In genomic region chr18:45688113-45688512, GRCh38 we compare ENCODE assay signal across 14 cellular contexts. TPM values are rescaled to one million over a fixed set of nuclear protein-coding genes. Genes with fewer than 3 reads are reported as not detected.
DNase-seq lines count a peak whose midpoint lies in the region; ATAC-seq, FAIRE-seq and TF ChIP-seq lines count a peak whose summit lies in the region.
"Had no signal": no experiment of that assay in that cellular context is flagged by ENCODE, and none has a peak within 500 bp of the region (broad histone marks: within the 10 kb centered on the region; RNA-seq: fewer than 3 reads in every experiment).

No MANE protein-coding gene starts in this region.

- H3K9me3 ChIP-seq in CD8-positive, alpha-beta T cell (ENCODE audit: low read length), result no peaks in the 10 kb centered on the region
- no peaks in the 10 kb centered on the region for H3K9me3 ChIP-seq in small intestine (ENCODE audit: control insufficient read depth, low read depth)

- H3K27me3 Mint-ChIP-seq in CD8-positive, alpha-beta T cell (ENCODE audit: low read depth), result no peaks in the 10 kb centered on the region
- H3K27me3 Mint-ChIP-seq in activated naive CD8-positive, alpha-beta T cell treated with anti-CD3 and anti-CD28 coated beads for 36 hours, result peaks cover 14% of the 10 kb centered on the region
- no peaks in the 10 kb centered on the region for H3K27me3 Mint-ChIP-seq in natural killer cell treated with Interleukin-12 subunit alpha and Interleukin-12 subunit beta and Interleukin-15 and Interleukin-18, amount 100 ng/mL, for 72 hours
- H3K27me3 Mint-ChIP-seq in WTC11 (ENCODE audit: low read depth), result no peaks in the 10 kb centered on the region; the same call in 1 of the 2 replicates

- H3K27ac ChIP-seq in CD8-positive, alpha-beta T cell (ENCODE audit: low read depth, low read length), result peak overlapping the region; percentile 47
- H3K27ac ChIP-seq in KMS-11 (peak overlapping the region; percentile 79), small intestine (ENCODE audit: low read depth in 1 of 2, low read length in 1 of 2) (peak overlapping the region in 1 of 2 donors; percentile 59)

- H3K27me3 ChIP-seq in CD8-positive, alpha-beta T cell (ENCODE audit: insufficient read depth, low read length), result no peaks in the 10 kb centered on the region
- H3K27me3 ChIP-seq in KMS-11 (ENCODE audit: insufficient read depth, low read depth) (no peaks in the 10 kb centered on the region), small intestine (ENCODE audit: control insufficient read depth in 2 of 2, insufficient read depth in 2 of 2, low read length in 2 of 2) (no peaks in the 10 kb centered on the region)

- H3K4me3 ChIP-seq in CD8-positive, alpha-beta T cell (ENCODE audit: low read depth, low read length), result peak overlapping the region; percentile 53
- H3K4me3 ChIP-seq in KMS-11 (IDR thresholded peaks at IDR 0.05; ENCODE audit: insufficient read depth, low read depth, low read length), result no peak overlapping the region
- H3K4me3 ChIP-seq in small intestine (ENCODE audit: low read depth in 1 of 2, low read length in 2 of 2), result no peak overlapping the region

- POLR2A ChIA-PET in CD8-positive, alpha-beta T cell (lab: Charles Lee), result interaction anchor here (0.7 to 4.8 kb wide), 7 partner anchors 23 to 188 kb away, joined by 3 to 53 read pairs (median 3); no protein-coding TSS in a partner anchor
- POLR2A ChIA-PET in WTC11 (lab: Charles Lee), result no interaction called here

- H3K36me3 ChIP-seq in CD8-positive, alpha-beta T cell (ENCODE audit: insufficient read depth, low read length), result no peaks in the 10 kb centered on the region
- H3K36me3 ChIP-seq in KMS-11 (ENCODE audit: insufficient read depth) (no peaks in the 10 kb centered on the region), small intestine (ENCODE audit: control insufficient read depth in 2 of 2, insufficient read depth in 2 of 2, low read length in 2 of 2) (no peaks in the 10 kb centered on the region)

- no peaks in the 10 kb centered on the region for H3K79me2 ChIP-seq in KMS-11 (ENCODE audit: insufficient read depth, low read depth)

- WGBS in small intestine, 3 donors, result 80 to 92% (median 84%) methylated on average over 4 of the region's 4 CpGs

- TF ChIP-seq CTCF in CD8-positive, alpha-beta T cell (IDR thresholded peaks at IDR 0.05), result no peak
- TF ChIP-seq CTCF in KMS-11 (conservative IDR thresholded peaks at IDR 0.05; ENCODE audit: low read depth, low read length) (no peak), WTC11 (IDR thresholded peaks at IDR 0.05) (no peak)

- CTCF ChIA-PET in CD8-positive, alpha-beta T cell (lab: Charles Lee), result interaction anchor here (0.6 to 9.9 kb wide), 12 partner anchors 10 to 385 kb away, joined by 3 to 209 read pairs (median 6); no protein-coding TSS in a partner anchor
- CTCF ChIA-PET in WTC11 (lab: Charles Lee), result interaction anchor here (1.2 to 5.4 kb wide), 8 partner anchors 22 to 222 kb away, joined by 3 to 35 read pairs (median 8); no protein-coding TSS in a partner anchor

- peaks cover 65% of the 10 kb centered on the region for H3K4me1 Mint-ChIP-seq in CD8-positive, alpha-beta T cell (ENCODE audit: low read depth)
- H3K4me1 Mint-ChIP-seq in activated naive CD8-positive, alpha-beta T cell treated with anti-CD3 and anti-CD28 coated beads for 36 hours, result peaks cover 64% of the 10 kb centered on the region
- peaks cover 55 to 63% of the 10 kb centered on the region in 2 donors for H3K4me1 Mint-ChIP-seq in natural killer cell treated with Interleukin-12 subunit alpha and Interleukin-12 subunit beta and Interleukin-15 and Interleukin-18, amount 100 ng/mL, for 72 hours (ENCODE audit: low read depth in 2 of 2)
- H3K4me1 Mint-ChIP-seq in WTC11, result peaks cover 29% of the 10 kb centered on the region

- peak overlapping the region; percentile 87 for H3K4me3 Mint-ChIP-seq in CD8-positive, alpha-beta T cell
- H3K4me3 Mint-ChIP-seq in activated naive CD8-positive, alpha-beta T cell treated with anti-CD3 and anti-CD28 coated beads for 36 hours, result peak overlapping the region; percentile 88
- H3K4me3 Mint-ChIP-seq in natural killer cell treated with Interleukin-12 subunit alpha and Interleukin-12 subunit beta and Interleukin-15 and Interleukin-18, amount 100 ng/mL, for 72 hours, result peak overlapping the region; percentile 88
- H3K4me3 Mint-ChIP-seq in WTC11, result no peak overlapping the region

- no peaks in the 10 kb centered on the region for H4K20me1 ChIP-seq in KMS-11 (ENCODE audit: insufficient read depth)

- FAIRE-seq in small intestine (lab: Jason Lieb, UNC), result no peak
- FAIRE-seq: endometrium, urothelium cell line had no signal

- peak overlapping the region; percentile 39 for H3K9ac ChIP-seq in KMS-11

- peak overlapping the region; percentile 73 for H2AFZ ChIP-seq in KMS-11 (ENCODE audit: low read depth)

- intact Hi-C loops in CD8-positive, alpha-beta T cell (cut with DNase I, micrococcal nuclease), result loop anchor here in 1 of 2 experiments (5.0 kb wide), 1 partner anchor 564 kb away; no protein-coding TSS in a partner anchor

- H3K36me3 Mint-ChIP-seq in CD8-positive, alpha-beta T cell, result no peaks in the 10 kb centered on the region
- H3K36me3 Mint-ChIP-seq in activated naive CD8-positive, alpha-beta T cell treated with anti-CD3 and anti-CD28 coated beads for 36 hours, result peaks cover 1% of the 10 kb centered on the region
- H3K36me3 Mint-ChIP-seq in natural killer cell treated with Interleukin-12 subunit alpha and Interleukin-12 subunit beta and Interleukin-15 and Interleukin-18, amount 100 ng/mL, for 72 hours, result peaks cover 12% of the 10 kb centered on the region
- peaks cover under 1% of the 10 kb centered on the region; the same call in 1 of the 2 replicates for H3K36me3 Mint-ChIP-seq in WTC11

- ATAC-seq in CD8-positive, alpha-beta T cell, result no peak
- ATAC-seq in natural killer cell treated with Interleukin-12 subunit alpha and Interleukin-12 subunit beta and Interleukin-15 and Interleukin-18, amount 100 ng/mL, for 72 hours, result peak; percentile 4 to 52
- no peak for ATAC-seq in WTC11

- H3K4me1 ChIP-seq in CD8-positive, alpha-beta T cell (ENCODE audit: insufficient read depth, low read length), result peaks cover 73% of the 10 kb centered on the region
- H3K4me1 ChIP-seq in KMS-11 (ENCODE audit: low read depth, poor library complexity, severe bottlenecking), result peaks cover 40% of the 10 kb centered on the region
- peaks cover 0 to 9% of the 10 kb centered on the region in 2 donors for H3K4me1 ChIP-seq in small intestine (ENCODE audit: control insufficient read depth in 2 of 2, insufficient read depth in 1 of 2, low read depth in 1 of 2, low read length in 1 of 2)

- H3K27ac Mint-ChIP-seq in CD8-positive, alpha-beta T cell, result peak overlapping the region; percentile 96
- peak overlapping the region; percentile 96 for H3K27ac Mint-ChIP-seq in activated naive CD8-positive, alpha-beta T cell treated with anti-CD3 and anti-CD28 coated beads for 36 hours
- H3K27ac Mint-ChIP-seq in natural killer cell treated with Interleukin-12 subunit alpha and Interleukin-12 subunit beta and Interleukin-15 and Interleukin-18, amount 100 ng/mL, for 72 hours, result peak overlapping the region; percentile 83 to 94
- no peak overlapping the region for H3K27ac Mint-ChIP-seq in WTC11

- H3K9me3 Mint-ChIP-seq in CD8-positive, alpha-beta T cell, result no peaks in the 10 kb centered on the region
- H3K9me3 Mint-ChIP-seq in activated naive CD8-positive, alpha-beta T cell treated with anti-CD3 and anti-CD28 coated beads for 36 hours, result no peaks in the 10 kb centered on the region
- H3K9me3 Mint-ChIP-seq in natural killer cell treated with Interleukin-12 subunit alpha and Interleukin-12 subunit beta and Interleukin-15 and Interleukin-18, amount 100 ng/mL, for 72 hours, result no peaks in the 10 kb centered on the region
- peaks cover 7% of the 10 kb centered on the region for H3K9me3 Mint-ChIP-seq in WTC11

- peak in 1 of 7 experiments; percentile 22 for DNase-seq in CD8-positive, alpha-beta T cell
- no peak for DNase-seq in activated naive CD8-positive, alpha-beta T cell treated with anti-CD3 and anti-CD28 coated beads for 36 hours
- DNase-seq in natural killer cell treated with Interleukin-12 subunit alpha and Interleukin-12 subunit beta and Interleukin-15 and Interleukin-18, amount 100 ng/mL, for 72 hours (ENCODE audit: low spot score), result peak; percentile 60
- DNase-seq in WTC11 (ENCODE audit: low spot score), result no peak
- DNase-seq in small intestine, result no peak
- DNase-seq in NCI-H2227 (lab: John Stamatoyannopoulos, UW; ENCODE audit: unreplicated experiment), result no peak
- DNase-seq in occipital lobe (lab: John Stamatoyannopoulos, UW), result no peak
- DNase-seq: hippocampal formation, NCI-H446 treated with DMSO at 0.1 percent for 48 hours, SHP77 treated with DMSO at 0.1 percent for 48 hours had no signal

- H3K4me2 ChIP-seq in KMS-11, result peak overlapping the region; percentile 91

TF ChIP-seq in WTC11, 78 proteins besides CTCF, POLR2A, EP300 and RAD21 (continues in another document):
- TF ChIP-seq NFATC4 (CRISPR knock-in tag; IDR thresholded peaks at IDR 0.05), result no peak
- TF ChIP-seq ZNF423 (CRISPR knock-in tag; IDR thresholded peaks at IDR 0.05), result no peak
- no peak for TF ChIP-seq ZNF121 (CRISPR knock-in tag; IDR thresholded peaks at IDR 0.05)
- TF ChIP-seq MAX (CRISPR knock-in tag; IDR thresholded peaks at IDR 0.05), result no peak
- no peak for TF ChIP-seq GTF2I (CRISPR knock-in tag; conservative IDR thresholded peaks at IDR 0.05)
- no peak for TF ChIP-seq FOXK1 (CRISPR knock-in tag; IDR thresholded peaks at IDR 0.05)
- no peak for TF ChIP-seq ERG (CRISPR knock-in tag; IDR thresholded peaks at IDR 0.05)

RNA-seq across cellular contexts. Expression of gene SLC14A1, which starts 35.9 kb away (rescaled TPM):
- 1 to 10 TPM; 2.8 to 3.0 TPM for total RNA-seq in CD8-positive, alpha-beta T cell
- 1 to 10 TPM; 1.1 to 1.4 TPM for total RNA-seq in activated naive CD8-positive, alpha-beta T cell treated with anti-CD3 and anti-CD28 coated beads for 36 hours
- 1 to 10 TPM; 1.6 to 2.3 TPM for total RNA-seq in natural killer cell treated with Interleukin-12 subunit alpha and Interleukin-12 subunit beta and Interleukin-15 and Interleukin-18, amount 100 ng/mL, for 72 hours
- total RNA-seq in WTC11 (2021), result not detected in 3 replicates
- 1 to 10 TPM in 1 of 3 donors, not detected in 2; 1.3 TPM for polyA plus RNA-seq in small intestine
- total RNA-seq in occipital lobe, result 4.1 TPM
- total RNA-seq: MCF 10A had no signal

Comparison
In these comparisons a context has a peak if more than half of its experiments do, and no peak if none do; other contexts are left out.
1. ATAC-seq: peak in natural killer cell treated with Interleukin-12 subunit alpha and Interleukin-12 subunit beta and Interleukin-15 and Interleukin-18, amount 100 ng/mL, for 72 hours (2 of 2); none in CD8-positive, alpha-beta T cell (single experiment) and WTC11 (single experiment).